Comparison of ENCODE assay signal across 16 cellular contexts in the genomic region with DNA sequence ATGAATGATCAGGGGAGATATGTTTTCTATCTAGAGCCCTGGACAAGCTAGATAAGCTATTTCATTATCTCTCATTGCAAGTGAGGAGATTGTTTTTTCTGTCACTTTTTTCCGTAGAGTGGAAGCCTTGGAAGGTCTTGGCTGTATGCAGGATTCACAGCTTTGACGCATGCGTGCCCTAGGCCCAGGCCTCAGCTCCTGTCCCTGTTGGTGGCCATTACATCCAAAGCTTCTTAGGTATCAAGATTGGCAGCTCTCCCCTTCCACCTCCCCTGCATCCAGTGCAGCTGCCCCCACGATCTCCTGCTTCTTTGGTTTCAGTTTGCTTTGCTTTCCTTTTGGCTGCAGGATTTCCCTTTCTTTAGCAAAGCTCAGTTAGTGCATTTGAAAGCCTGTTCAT.
A peak's percentile ranks its signal among the peaks of the same experiment; 100 is the strongest.
DNase-seq lines count a peak whose midpoint lies in the region; ATAC-seq and TF ChIP-seq lines count a peak whose summit lies in the region.
"Had no signal": no experiment of that assay in that cellular context is flagged by ENCODE, and none has a peak within 500 bp of the region (broad histone marks: within the 10 kb centered on the region; RNA-seq: fewer than 3 reads in every experiment).

No MANE protein-coding gene starts in this region.

- DNase-seq in IMR-90 (no peak), left lobe of liver (ENCODE audit: low spot score) (no peak), gastrocnemius medialis (peak in 1 of 2 donors; percentile 66), AG20443 (ENCODE audit: low spot score) (no peak), Peyer's patch (no peak), Calu3 (no peak)
- no peak for DNase-seq in activated CD8-positive, alpha-beta memory T cell treated with anti-CD3 and anti-CD28 coated beads for 24 hours
- DNase-seq: activated B cell treated with CpG ODN at 0.5 μM for 24 hours; activated effector memory CD4-positive, alpha-beta T cell treated with anti-CD3 and anti-CD28 coated beads, Interleukin-2, amount 50 U/mL, for 16 hours; cortex of kidney; naive thymus-derived CD4-positive, alpha-beta T cell; NCI-H1436 treated with DMSO at 0.1 percent for 48 hours; stimulated activated CD4-positive, alpha-beta T cell treated with anti-CD3 and anti-CD28 coated beads, Interleukin-2, amount 100 ng/mL, for 24 hours had no signal

- H4K20me1 ChIP-seq in IMR-90 (ENCODE audit: insufficient read depth, low read length): no peaks in the 10 kb centered on the region

- no peaks in the 10 kb centered on the region for H3K9me3 Mint-ChIP-seq in Calu3 (ENCODE audit: low read depth, unreplicated experiment)
- H3K9me3 Mint-ChIP-seq: activated B cell treated with CpG ODN at 0.5 μM for 24 hours had no signal

- no peak overlapping the region for H3K4ac ChIP-seq in IMR-90 (ENCODE audit: low read depth, low read length)

- BruUV-seq in IMR-90 (replicated peaks; lab: Mats Ljungman, UMichigan) (no TSS peak), Calu3 (replicated peaks; lab: Mats Ljungman, UMichigan) (no TSS peak)

- no peak overlapping the region for H2AK5ac ChIP-seq in IMR-90 (ENCODE audit: low read depth, low read length)

- H2AFZ ChIP-seq in IMR-90 (replicated peaks; ENCODE audit: low read length, poor library complexity): no peak overlapping the region

- dilution Hi-C loops in IMR-90 (cut with HindIII; ENCODE audit: low sequenced_read_pairs, unreplicated experiment): no loop called here

- no peak for TF ChIP-seq RAD21 in IMR-90 (IDR thresholded peaks at IDR 0.05; ENCODE audit: low read length)

- H3K4me2 ChIP-seq in IMR-90 (ENCODE audit: low read depth, low read length): peak overlapping the region; percentile 84

- WGBS in IMR-90 (ENCODE audit: extremely low coverage in 2 of 2, insufficient read length in 1 of 2), 2 experiments: no CpG with 5 or more reads among the region's 4 CpGs

- TF ChIP-seq CTCF in IMR-90 (conservative IDR thresholded peaks at IDR 0.05; ENCODE audit: low read depth, low read length) (no peak), WI38 (IDR thresholded peaks at IDR 0.05; ENCODE audit: low read depth, low read length) (no peak), gastrocnemius medialis (IDR thresholded peaks at IDR 0.05 in 4 of 5, conservative IDR thresholded peaks at IDR 0.05 in 1 of 5) (no peak), Peyer's patch (IDR thresholded peaks at IDR 0.05) (no peak), Calu3 (IDR thresholded peaks at IDR 0.05; ENCODE audit: unreplicated experiment) (no peak)

- H3K36me3 ChIP-seq in IMR-90 (ENCODE audit: control insufficient read depth, insufficient read depth, low read length) (no peaks in the 10 kb centered on the region), gastrocnemius medialis (no peaks in the 10 kb centered on the region), Peyer's patch (no peaks in the 10 kb centered on the region)
- H3K36me3 ChIP-seq: ascending aorta had no signal

- H3K4me3 Mint-ChIP-seq in Calu3 (ENCODE audit: low read depth, unreplicated experiment): no peak overlapping the region
- H3K4me3 Mint-ChIP-seq: activated B cell treated with CpG ODN at 0.5 μM for 24 hours; naive thymus-derived CD4-positive, alpha-beta T cell had no signal

- no peak overlapping the region for H3K23ac ChIP-seq in IMR-90 (ENCODE audit: low read depth, low read length)

- ATAC-seq in IMR-90 (ENCODE audit: low read depth): no peak
- peak; percentile 29 for ATAC-seq in left lobe of liver
- ATAC-seq in gastrocnemius medialis: peak in 1 of 2 donors; percentile 29
- ATAC-seq: naive thymus-derived CD4-positive, alpha-beta T cell had no signal

- peaks cover 5% of the 10 kb centered on the region for H3K27me3 ChIP-seq in IMR-90 (ENCODE audit: control insufficient read depth, insufficient read depth, low read length)
- H3K27me3 ChIP-seq in gastrocnemius medialis: no peaks in the 10 kb centered on the region
- H3K27me3 ChIP-seq in Peyer's patch: no peaks in the 10 kb centered on the region
- H3K27me3 ChIP-seq: ascending aorta had no signal

- no peak overlapping the region for H3K27ac ChIP-seq in IMR-90 (ENCODE audit: insufficient read depth, low read length)
- peak overlapping the region in 3 of 4 donors; percentile 38 to 70 (median 50) for H3K27ac ChIP-seq in gastrocnemius medialis
- no peak overlapping the region for H3K27ac ChIP-seq in Peyer's patch
- H3K27ac ChIP-seq: ascending aorta, SK-N-MC had no signal

- no peak overlapping the region for H3K4me3 ChIP-seq in IMR-90 (ENCODE audit: insufficient read depth, low read depth, low read length)
- H3K4me3 ChIP-seq in WI38 (ENCODE audit: low read depth, low read length): peak overlapping the region; percentile 15; the same call in 1 of the 2 replicates
- no peak overlapping the region for H3K4me3 ChIP-seq in gastrocnemius medialis
- no peak overlapping the region for H3K4me3 ChIP-seq in Peyer's patch
- H3K4me3 ChIP-seq: ascending aorta, SK-N-MC had no signal

- in situ Hi-C loops in IMR-90 (cut with MboI; ENCODE audit: low sequenced_read_pairs) (no loop called here), gastrocnemius medialis (cut with MboI; ENCODE audit: low sequenced_read_pairs in 4 of 4) (no loop called here)

- H2BK15ac ChIP-seq in IMR-90 (ENCODE audit: low read depth, low read length): no peak overlapping the region

- H3K27ac Mint-ChIP-seq in Calu3 (ENCODE audit: unreplicated experiment): no peak overlapping the region
- H3K27ac Mint-ChIP-seq: activated B cell treated with CpG ODN at 0.5 μM for 24 hours; naive thymus-derived CD4-positive, alpha-beta T cell had no signal

- H3K36me3 Mint-ChIP-seq in Calu3 (ENCODE audit: insufficient read depth, unreplicated experiment): no peaks in the 10 kb centered on the region
- H3K36me3 Mint-ChIP-seq: naive thymus-derived CD4-positive, alpha-beta T cell had no signal

- H3K4me1 ChIP-seq in IMR-90 (ENCODE audit: control insufficient read depth, insufficient read depth, low read length): peaks cover 3% of the 10 kb centered on the region; the same call in 1 of the 2 replicates
- H3K4me1 ChIP-seq in gastrocnemius medialis: peaks cover 11 to 24% of the 10 kb centered on the region in 2 donors
- peaks cover 0 to 4% (median 0%) of the 10 kb centered on the region in 4 donors for H3K4me1 ChIP-seq in Peyer's patch
- H3K4me1 ChIP-seq: ascending aorta had no signal

- H2BK20ac ChIP-seq in IMR-90 (ENCODE audit: low read depth, low read length): no peak overlapping the region

- peaks cover 5% of the 10 kb centered on the region for H3K4me1 Mint-ChIP-seq in Calu3 (ENCODE audit: low read depth, unreplicated experiment)
- H3K4me1 Mint-ChIP-seq: activated B cell treated with CpG ODN at 0.5 μM for 24 hours had no signal

- H4K8ac ChIP-seq in IMR-90 (ENCODE audit: low read depth in 2 of 2, low read length in 2 of 2): no peak overlapping the region

- POLR2A ChIA-PET in IMR-90 (lab: Charles Lee; ENCODE audit: unreplicated experiment): no interaction called here

- TF ChIP-seq POLR2A in IMR-90 (IDR thresholded peaks at IDR 0.05; ENCODE audit: low read depth, low read length) (no peak), gastrocnemius medialis (IDR thresholded peaks at IDR 0.05) (no peak), Peyer's patch (IDR thresholded peaks at IDR 0.05) (no peak)

- CTCF ChIA-PET in IMR-90 (lab: Yijun Ruan, JAX) (no interaction called here), Calu3 (lab: Charles Lee) (no interaction called here)

- no peak overlapping the region for H2AK9ac ChIP-seq in IMR-90 (replicated peaks; ENCODE audit: low read depth, low read length, poor library complexity)

- H3K14ac ChIP-seq in IMR-90 (replicated peaks; ENCODE audit: low read depth, low read length): no peak overlapping the region

- intact Hi-C loops in IMR-90 (cut with micrococcal nuclease): no loop called here
- intact Hi-C loops in gastrocnemius medialis (cut with DNase I; ENCODE audit: low total_unique reads): no loop called here
- intact Hi-C loops in Calu3 (cut with micrococcal nuclease; ENCODE audit: unreplicated experiment): no loop called here

- H2BK120ac ChIP-seq in IMR-90 (ENCODE audit: low read depth, low read length): no peak overlapping the region

- H3K9ac ChIP-seq in IMR-90 (ENCODE audit: low read depth, low read length): no peak overlapping the region

- no peak overlapping the region for H3K18ac ChIP-seq in IMR-90 (ENCODE audit: low read depth, low read length)

- no peak overlapping the region for H3K56ac ChIP-seq in IMR-90 (ENCODE audit: extremely low read depth, insufficient read depth, low read length)

- no peak overlapping the region for H2BK5ac ChIP-seq in IMR-90 (ENCODE audit: low read depth, low read length, poor library complexity, severe bottlenecking)

- no peaks in the 10 kb centered on the region for H3K27me3 Mint-ChIP-seq in Calu3 (ENCODE audit: unreplicated experiment)
- H3K27me3 Mint-ChIP-seq: activated B cell treated with CpG ODN at 0.5 μM for 24 hours had no signal

- no peak overlapping the region for H4K5ac ChIP-seq in IMR-90 (ENCODE audit: low read depth, low read length)

- no peaks in the 10 kb centered on the region for H3K79me1 ChIP-seq in IMR-90 (ENCODE audit: low read depth in 1 of 2, low read length in 2 of 2)

- no peak overlapping the region for H4K91ac ChIP-seq in IMR-90 (ENCODE audit: insufficient read depth, low read depth, low read length)

- H3K9me3 ChIP-seq in IMR-90 (ENCODE audit: control insufficient read depth, insufficient read depth, low read length) (no peaks in the 10 kb centered on the region), gastrocnemius medialis (no peaks in the 10 kb centered on the region), Peyer's patch (no peaks in the 10 kb centered on the region)
- H3K9me3 ChIP-seq: ascending aorta had no signal

- H3K9me1 ChIP-seq in IMR-90 (ENCODE audit: insufficient read depth, low read length): peaks cover 4% of the 10 kb centered on the region

TF ChIP-seq in IMR-90, 13 proteins besides CTCF, POLR2A, EP300 and RAD21:
- no peak for TF ChIP-seq FOS (IDR thresholded peaks at IDR 0.05; ENCODE audit: low read depth, low read length)
- TF ChIP-seq BHLHE40 (IDR thresholded peaks at IDR 0.05; ENCODE audit: low read depth, low read length): no peak
- no peak for TF ChIP-seq MXI1 (IDR thresholded peaks at IDR 0.05; ENCODE audit: borderline replicate concordance, low read depth, low read length)

Comparison
In these comparisons a context has a peak if more than half of its experiments do, and no peak if none do; other contexts are left out.
1. H3K27ac ChIP-seq: peak in gastrocnemius medialis (3 of 4); none in IMR-90 (single experiment) and Peyer's patch (0 of 4).